In genomic region chr20:37344506-37345338, GRCh38 we compare ENCODE assay signal across 8 cellular contexts.
DNase-seq lines count a peak whose midpoint lies in the region; ATAC-seq and TF ChIP-seq lines count a peak whose summit lies in the region.

No MANE protein-coding gene starts in this region.

- H3K36me3 ChIP-seq in MM.1S (replicated peaks; ENCODE audit: insufficient read depth, low read length) (no peaks in the 10 kb centered on the region), parathyroid adenoma (ENCODE audit: control insufficient read depth, insufficient read depth, low read length) (no peaks in the 10 kb centered on the region)

- H3K27me3 ChIP-seq in MM.1S (replicated peaks; ENCODE audit: insufficient read depth, low read length) (no peaks in the 10 kb centered on the region), parathyroid adenoma (ENCODE audit: control insufficient read depth, insufficient read depth, low read length) (no peaks in the 10 kb centered on the region)

- H3K9me3 ChIP-seq in MM.1S (replicated peaks; ENCODE audit: insufficient read depth, low read length) (no peaks in the 10 kb centered on the region), parathyroid adenoma (ENCODE audit: control insufficient read depth, low read length) (no peaks in the 10 kb centered on the region)

- H3K9me2 ChIP-seq in MM.1S (replicated peaks; ENCODE audit: insufficient read depth, low read length): no peaks in the 10 kb centered on the region

- H4K20me1 ChIP-seq in MM.1S (ENCODE audit: insufficient read depth, low read length): no peaks in the 10 kb centered on the region

- in situ Hi-C loops in GM13976 (cut with MboI; ENCODE audit: low sequenced_read_pairs, unreplicated experiment): no loop called here

- H3K9ac ChIP-seq in MM.1S (ENCODE audit: low read length) (peak overlapping the region; percentile 51; the same call in 1 of the 2 replicates), parathyroid adenoma (no peak overlapping the region)

- H3K4me3 ChIP-seq in MM.1S (ENCODE audit: low read length) (peak overlapping the region; percentile 79), parathyroid adenoma (ENCODE audit: low read depth, low read length) (no peak overlapping the region)

- no peaks in the 10 kb centered on the region for H3F3A ChIP-seq in MM.1S (ENCODE audit: insufficient read depth, low read length)

- no peak for ATAC-seq in HG02610 (IDR thresholded peaks at IDR 0.05; ENCODE audit: unreplicated experiment)

- peak; percentile 68 for DNase-seq in DMS53 treated with DMSO at 0.1 percent for 48 hours (lab: John Stamatoyannopoulos, UW; ENCODE audit: unreplicated experiment)
- DNase-seq in MM.1S: no peak
- peak; percentile 39 for DNase-seq in epithelial cell of prostate (ENCODE audit: low read depth, low spot score)
- DNase-seq in GM13976 (ENCODE audit: low spot score): no peak
- DNase-seq in NCI-H2196 (lab: John Stamatoyannopoulos, UW; ENCODE audit: unreplicated experiment): no peak
- no peak for DNase-seq in NCI-H2081 (lab: John Stamatoyannopoulos, UW)

- TF ChIP-seq CTCF in MM.1S (IDR thresholded peaks at IDR 0.05; ENCODE audit: low read length) (no peak), parathyroid adenoma (IDR thresholded peaks at IDR 0.05) (no peak), GM13976 (IDR thresholded peaks at IDR 0.05; ENCODE audit: borderline replicate concordance, control extremely low read depth, extremely low read depth, insufficient read depth, missing control alignments) (no peak)

- H3K27ac ChIP-seq in MM.1S (ENCODE audit: low read length) (no peak overlapping the region), epithelial cell of prostate (peak overlapping the region; percentile 84), parathyroid adenoma (no peak overlapping the region)

- H3K4me1 ChIP-seq in MM.1S (ENCODE audit: low read length) (peaks cover 6% of the 10 kb centered on the region; the same call in 1 of the 2 replicates), parathyroid adenoma (peaks cover 3% of the 10 kb centered on the region)

- peak overlapping the region; percentile 92 for H2AFZ ChIP-seq in MM.1S (ENCODE audit: low read length)
- peak overlapping the region; percentile 86 for H2AFZ ChIP-seq in parathyroid adenoma

- H3K4me2 ChIP-seq in MM.1S (ENCODE audit: low read depth, low read length): peak overlapping the region; percentile 95
- no peak overlapping the region for H3K4me2 ChIP-seq in parathyroid adenoma (ENCODE audit: low read length)

- H3K79me2 ChIP-seq in MM.1S (ENCODE audit: low read length) (no peaks in the 10 kb centered on the region), parathyroid adenoma (no peaks in the 10 kb centered on the region)

Comparison
In these comparisons a context has a peak if more than half of its experiments do, and no peak if none do; other contexts are left out.
1. DNase-seq: peak in DMS53 treated with DMSO at 0.1 percent for 48 hours (single experiment) and epithelial cell of prostate (single experiment); none in MM.1S (single experiment), GM13976 (single experiment), NCI-H2196 (single experiment) and NCI-H2081 (0 of 2).